Comparison of ENCODE assay signal across 10 cellular contexts in genomic region chr1:205449750-205450443, GRCh38. TPM values are rescaled to one million over a fixed set of nuclear protein-coding genes. Genes with fewer than 3 reads are reported as not detected.
DNase-seq lines count a peak whose midpoint lies in the region; ATAC-seq and TF ChIP-seq lines count a peak whose summit lies in the region.
"Had no signal": no experiment of that assay in that cellular context is flagged by ENCODE, and none has a peak within 500 bp of the region (broad histone marks: within the 10 kb centered on the region; RNA-seq: fewer than 3 reads in every experiment).

No MANE protein-coding gene starts in this region.

- intact Hi-C loops in colonic mucosa (cut with DNase I) (no loop called here), prostate gland (cut with DNase I) (no loop called here)

- no peak for TF ChIP-seq EP300 in gastroesophageal sphincter (IDR thresholded peaks at IDR 0.05)

- H3K4me1 Mint-ChIP-seq in osteocyte (ENCODE audit: unreplicated experiment): peaks cover 2% of the 10 kb centered on the region

- no peak overlapping the region for H3K4me3 Mint-ChIP-seq in osteocyte (ENCODE audit: unreplicated experiment)

- no peaks in the 10 kb centered on the region for H3K36me3 Mint-ChIP-seq in osteocyte (ENCODE audit: unreplicated experiment)

- peaks cover 64% of the 10 kb centered on the region for H3K27me3 Mint-ChIP-seq in osteocyte (ENCODE audit: unreplicated experiment)

- H3K4me3 ChIP-seq in NT2/D1 (ENCODE audit: insufficient read length, low read depth): peak overlapping the region; percentile 88
- peak overlapping the region; percentile 19 for H3K4me3 ChIP-seq in colonic mucosa
- H3K4me3 ChIP-seq in prostate gland: no peak overlapping the region
- H3K4me3 ChIP-seq in gastroesophageal sphincter: no peak overlapping the region

- TF ChIP-seq POLR2A in prostate gland (IDR thresholded peaks at IDR 0.05): peak; percentile 73
- no peak for TF ChIP-seq POLR2A in gastroesophageal sphincter (IDR thresholded peaks at IDR 0.05)

- DNase-seq in NT2/D1 (ENCODE audit: low read depth, low spot score) (peak; percentile 92), colonic mucosa (peak; percentile 74), prostate gland (ENCODE audit: low spot score) (peak; percentile 23), NCI-H2029 (lab: John Stamatoyannopoulos, UW) (no peak), Ammon's horn (ENCODE audit: low spot score) (no peak), osteocyte (ENCODE audit: extremely low spot score, unreplicated experiment) (no peak)

- no peaks in the 10 kb centered on the region for H3K9me3 Mint-ChIP-seq in osteocyte (ENCODE audit: unreplicated experiment)

- H3K36me3 ChIP-seq in NT2/D1 (ENCODE audit: insufficient read depth, insufficient read length, low read length) (peaks cover 25% of the 10 kb centered on the region), colonic mucosa (no peaks in the 10 kb centered on the region), prostate gland (no peaks in the 10 kb centered on the region), gastroesophageal sphincter (no peaks in the 10 kb centered on the region)

- H3K9ac ChIP-seq in NT2/D1 (ENCODE audit: insufficient read length, low read depth): peak overlapping the region; percentile 97
- peak overlapping the region in 1 of 2 donors; percentile 24 for H3K9ac ChIP-seq in colonic mucosa (ENCODE audit: low read depth in 2 of 2, low read length in 2 of 2)
- H3K9ac ChIP-seq: KMS-11 had no signal

- H3K27ac Mint-ChIP-seq in osteocyte (ENCODE audit: unreplicated experiment): no peak overlapping the region

- peaks cover 47% of the 10 kb centered on the region for H3K4me1 ChIP-seq in NT2/D1 (ENCODE audit: insufficient read depth, insufficient read length)
- H3K4me1 ChIP-seq in colonic mucosa: no peaks in the 10 kb centered on the region
- no peaks in the 10 kb centered on the region for H3K4me1 ChIP-seq in prostate gland (replicated peaks)
- H3K4me1 ChIP-seq in gastroesophageal sphincter: peaks cover 0 to 19% (median 5%) of the 10 kb centered on the region in 3 donors

- WGBS in prostate gland: 29% methylated on average over 18 of the region's 18 CpGs
- WGBS in gastroesophageal sphincter (ENCODE audit: low coverage in 1 of 2), 2 donors: 33 to 42% methylated on average over 3 to 4 of the region's 18 CpGs

- H3K27me3 ChIP-seq in NT2/D1 (ENCODE audit: insufficient read depth, insufficient read length): no peaks in the 10 kb centered on the region
- peaks cover 15% of the 10 kb centered on the region for H3K27me3 ChIP-seq in colonic mucosa
- peaks cover 22% of the 10 kb centered on the region for H3K27me3 ChIP-seq in prostate gland (replicated peaks; ENCODE audit: insufficient read depth)
- H3K27me3 ChIP-seq in gastroesophageal sphincter: peaks cover 56% of the 10 kb centered on the region

- no peak overlapping the region for H3K27ac ChIP-seq in colonic mucosa
- H3K27ac ChIP-seq in prostate gland: no peak overlapping the region
- H3K27ac ChIP-seq in gastroesophageal sphincter: no peak overlapping the region
- H3K27ac ChIP-seq: KMS-11 had no signal

- ATAC-seq in GM18502 (IDR thresholded peaks at IDR 0.05; ENCODE audit: poor library complexity, unreplicated experiment) (peak; percentile 58), gastroesophageal sphincter (no peak)

- TF ChIP-seq CTCF in colonic mucosa (IDR thresholded peaks at IDR 0.05): no peak
- no peak for TF ChIP-seq CTCF in prostate gland (IDR thresholded peaks at IDR 0.05)
- no peak for TF ChIP-seq CTCF in gastroesophageal sphincter (IDR thresholded peaks at IDR 0.05)
- no peak for TF ChIP-seq CTCF in osteocyte (IDR thresholded peaks at IDR 0.05)

- H3K9me3 ChIP-seq in NT2/D1 (ENCODE audit: insufficient read depth, low read length): no peaks in the 10 kb centered on the region
- H3K9me3 ChIP-seq in colonic mucosa: no peaks in the 10 kb centered on the region
- no peaks in the 10 kb centered on the region for H3K9me3 ChIP-seq in prostate gland
- no peaks in the 10 kb centered on the region for H3K9me3 ChIP-seq in gastroesophageal sphincter

RNA-seq across cellular contexts. Expression of gene BLACAT1, which starts 5.9 kb away (rescaled TPM):
- total RNA-seq in colonic mucosa (under 1 TPM; 0.20 to 0.37 TPM), prostate gland (1 to 10 TPM in 1 of 2 donors, not detected in 1; 6.8 TPM), gastroesophageal sphincter (not detected), osteocyte (not detected in 2 replicates)
- total RNA-seq: glomerular endothelial cell had no signal

RNA-seq across cellular contexts. Expression of gene LEMD1, which starts 28.0 kb away (rescaled TPM):
- 1 to 10 TPM in 1 of 2 donors, under 1 TPM in 1; 0.77 to 1.1 TPM for total RNA-seq in colonic mucosa
- 10 to 100 TPM in 1 of 2 donors, under 1 TPM in 1; 0.68 to 22.0 TPM for total RNA-seq in prostate gland
- total RNA-seq in gastroesophageal sphincter: not detected
- total RNA-seq in osteocyte: not detected in 2 replicates
- total RNA-seq: glomerular endothelial cell had no signal

RNA-seq across cellular contexts. Expression of gene CDK18, which starts 54.6 kb away (rescaled TPM):
- total RNA-seq in colonic mucosa: 10 to 100 TPM; 27.9 to 46.0 TPM
- 10 to 100 TPM; 11.1 to 16.2 TPM for total RNA-seq in prostate gland
- total RNA-seq in gastroesophageal sphincter: 10 to 100 TPM in 1 of 4 donors, 1 to 10 TPM in 3; 5.1 to 13.7 (median 6.3) TPM
- 3.0 and 4.5 TPM in 2 replicates for total RNA-seq in osteocyte

Comparison
In these comparisons a context has a peak if more than half of its experiments do, and no peak if none do; other contexts are left out.
1. DNase-seq: peak in NT2/D1 (single experiment), colonic mucosa (single experiment) and prostate gland (single experiment); none in NCI-H2029 (single experiment), Ammon's horn (single experiment) and osteocyte (single experiment).
2. H3K4me3 ChIP-seq: peak in NT2/D1 (single experiment) and colonic mucosa (single experiment); none in prostate gland (0 of 2) and gastroesophageal sphincter (0 of 2).